5 cellular contexts compared by ENCODE assay signal in the genomic region with DNA sequence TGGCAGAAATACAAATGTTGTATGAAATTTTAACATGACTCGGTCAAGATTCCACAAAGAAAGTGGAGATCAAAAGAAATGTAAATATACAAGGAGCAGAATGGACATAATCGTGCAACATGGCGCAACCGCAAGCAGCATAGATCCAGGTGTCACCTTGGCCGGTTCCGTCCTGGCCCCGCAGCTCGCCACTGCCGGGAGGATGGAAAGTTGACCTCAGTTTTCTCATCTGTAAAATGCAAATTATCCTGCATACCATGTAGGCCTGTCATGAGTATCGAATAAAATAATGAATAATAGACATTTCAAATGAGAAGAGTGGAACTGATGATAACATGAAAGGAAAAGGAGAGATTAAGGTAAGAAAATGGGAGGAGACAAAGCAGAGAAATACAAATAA.
"Had no signal": no experiment of that assay in that cellular context is flagged by ENCODE, and none has a peak within 500 bp of the region (broad histone marks: within the 10 kb centered on the region; RNA-seq: fewer than 3 reads in every experiment).

No MANE protein-coding gene starts in this region.

- H3K4me3 ChIP-seq: HAP-1, K562 had no signal

- H3K9me3 ChIP-seq: HAP-1 had no signal

- DNase-seq: GOT3, HFFc6, IMR-90 had no signal

- H3K36me3 ChIP-seq: HAP-1 had no signal

- H3K4me1 ChIP-seq: HAP-1 had no signal
